1 cellular context compared by ENCODE assay signal in genomic region chr5:43288269-43288831, GRCh38.
TF ChIP-seq lines count a peak whose summit lies in the region.

No MANE protein-coding gene starts in this region.

TF ChIP-seq in K562, 482 proteins besides CTCF, POLR2A, EP300 and RAD21 (continued from another document):
- no peak for TF ChIP-seq DLX4 (CRISPR knock-in tag; IDR thresholded peaks at IDR 0.05)
- TF ChIP-seq ZNF551 (CRISPR knock-in tag; IDR thresholded peaks at IDR 0.05): no peak
- 0 out of 2 replicates have a peak, but pooled peaks have one; percentile 14 for TF ChIP-seq POLR2G (IDR thresholded peaks at IDR 0.05; ENCODE audit: low read depth, low read length)
- no peak for TF ChIP-seq ZNF274 (IDR thresholded peaks at IDR 0.05; ENCODE audit: borderline replicate concordance, low read depth, low read length)
- 0 out of 2 replicates have a peak, but pooled peaks have one; percentile 10 for TF ChIP-seq NFIC (IDR thresholded peaks at IDR 0.05)
